ENCODE assay signal across 20 cellular contexts in the genomic region with DNA sequence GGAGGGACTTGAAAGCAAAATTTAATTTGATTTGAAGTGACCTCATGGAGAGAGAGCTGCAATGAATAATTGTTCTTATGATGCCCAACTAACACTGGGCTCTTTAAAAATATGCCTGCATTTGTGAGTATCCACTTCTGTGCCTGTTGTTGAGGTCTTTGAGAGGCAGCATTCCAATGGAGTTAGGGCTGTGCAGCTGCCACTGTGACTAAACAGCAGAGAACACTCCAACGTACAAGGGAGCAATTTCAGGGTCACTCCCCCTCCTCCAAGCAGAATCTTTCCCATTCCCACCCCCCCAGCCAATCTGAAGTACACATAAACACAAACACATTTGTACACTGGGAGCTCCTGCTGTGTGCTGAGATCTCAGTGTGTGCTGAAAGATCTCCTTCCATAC. TPM values are rescaled to one million over a fixed set of nuclear protein-coding genes. Genes with fewer than 3 reads are reported as not detected.
DNase-seq lines count a peak whose midpoint lies in the region; ATAC-seq, FAIRE-seq and TF ChIP-seq lines count a peak whose summit lies in the region.
"Had no signal": no experiment of that assay in that cellular context is flagged by ENCODE, and none has a peak within 500 bp of the region (broad histone marks: within the 10 kb centered on the region; RNA-seq: fewer than 3 reads in every experiment).

No MANE protein-coding gene starts in this region.

- H3K4me3 Mint-ChIP-seq in astrocyte (ENCODE audit: unreplicated experiment): peak overlapping the region; percentile 64
- H3K4me3 Mint-ChIP-seq: activated naive CD4-positive, alpha-beta T cell treated with anti-CD3 and anti-CD28 coated beads, Interleukin-2, amount 10 ng/mL, durations not matched to agents 7 days and 5 days had no signal

- no peaks in the 10 kb centered on the region for H3K9me2 ChIP-seq in Loucy (replicated peaks; ENCODE audit: low read depth, low read length)

- H3K36me3 Mint-ChIP-seq in astrocyte (ENCODE audit: low read depth, unreplicated experiment): peaks cover 1% of the 10 kb centered on the region
- H3K36me3 Mint-ChIP-seq: activated naive CD4-positive, alpha-beta T cell treated with anti-CD3 and anti-CD28 coated beads, Interleukin-2, amount 10 ng/mL, durations not matched to agents 7 days and 5 days had no signal

- H3K9ac ChIP-seq in Loucy (ENCODE audit: low read depth, low read length, poor library complexity, severe bottlenecking) (no peak overlapping the region), astrocyte (ENCODE audit: low read length) (no peak overlapping the region), smooth muscle cell (ENCODE audit: low read depth) (no peak overlapping the region), colonic mucosa (ENCODE audit: low read depth in 2 of 2, low read length in 2 of 2) (no peak overlapping the region)

- H3F3A ChIP-seq in Loucy (ENCODE audit: low read depth) (no peaks in the 10 kb centered on the region), smooth muscle cell (ENCODE audit: low read depth) (no peaks in the 10 kb centered on the region)

- H3K4me1 Mint-ChIP-seq in astrocyte (ENCODE audit: low read depth, unreplicated experiment): peaks cover 39% of the 10 kb centered on the region

- H3K4me1 ChIP-seq in Loucy (ENCODE audit: insufficient read depth, low read length, poor library complexity, severe bottlenecking) (peaks cover 18% of the 10 kb centered on the region), astrocyte (ENCODE audit: insufficient read depth, low read length) (peaks cover 14% of the 10 kb centered on the region), smooth muscle cell (ENCODE audit: low read depth) (no peaks in the 10 kb centered on the region), colonic mucosa (no peaks in the 10 kb centered on the region)
- H3K4me1 ChIP-seq: psoas muscle had no signal

- H3K36me3 ChIP-seq in Loucy (ENCODE audit: insufficient read depth, low read length): no peaks in the 10 kb centered on the region
- H3K36me3 ChIP-seq in astrocyte (ENCODE audit: insufficient read depth, low read length): no peaks in the 10 kb centered on the region
- no peaks in the 10 kb centered on the region for H3K36me3 ChIP-seq in smooth muscle cell (ENCODE audit: low read depth)
- no peaks in the 10 kb centered on the region for H3K36me3 ChIP-seq in H7 (replicated peaks; ENCODE audit: control insufficient read depth, insufficient read depth, low read length)
- H3K36me3 ChIP-seq in colonic mucosa: no peaks in the 10 kb centered on the region
- H3K36me3 ChIP-seq: esophagus squamous epithelium, transverse colon had no signal

- no peak overlapping the region for H3K4me3 ChIP-seq in Loucy (ENCODE audit: low read length, poor library complexity, severe bottlenecking)
- no peak overlapping the region for H3K4me3 ChIP-seq in astrocyte (ENCODE audit: insufficient read depth, low read depth, low read length)
- no peak overlapping the region for H3K4me3 ChIP-seq in smooth muscle cell
- no peak overlapping the region for H3K4me3 ChIP-seq in H7 (ENCODE audit: insufficient read depth, low read depth, low read length)
- H3K4me3 ChIP-seq in colonic mucosa: no peak overlapping the region
- H3K4me3 ChIP-seq: esophagus squamous epithelium, K562, mucosa of descending colon, psoas muscle, transverse colon had no signal

- peak overlapping the region; percentile 90 for H3K27ac Mint-ChIP-seq in astrocyte (ENCODE audit: unreplicated experiment)
- H3K27ac Mint-ChIP-seq: activated naive CD4-positive, alpha-beta T cell treated with anti-CD3 and anti-CD28 coated beads, Interleukin-2, amount 10 ng/mL, durations not matched to agents 7 days and 5 days had no signal

- H3K27ac ChIP-seq in astrocyte (ENCODE audit: low read depth, low read length) (no peak overlapping the region), smooth muscle cell (ENCODE audit: low read depth) (no peak overlapping the region), colonic mucosa (no peak overlapping the region)
- H3K27ac ChIP-seq: esophagus squamous epithelium, psoas muscle, transverse colon had no signal

- TF ChIP-seq CTCF in Loucy (conservative IDR thresholded peaks at IDR 0.05; ENCODE audit: low read length) (no peak), astrocyte (IDR thresholded peaks at IDR 0.05; ENCODE audit: insufficient read depth, low read depth, low read length) (no peak), smooth muscle cell (IDR thresholded peaks at IDR 0.05; ENCODE audit: borderline replicate concordance, insufficient read depth, poor library complexity, severe bottlenecking) (no peak), colonic mucosa (IDR thresholded peaks at IDR 0.05) (no peak)

- H2AFZ ChIP-seq in Loucy (ENCODE audit: low read length): 0 out of 2 replicates have a peak overlapping the region, but pooled peaks have one; percentile 52
- no peak overlapping the region for H2AFZ ChIP-seq in astrocyte (ENCODE audit: low read depth, low read length)
- no peak overlapping the region for H2AFZ ChIP-seq in smooth muscle cell (ENCODE audit: low read depth)

- FAIRE-seq in astrocyte (lab: Jason Lieb, UNC): no peak
- FAIRE-seq: K562 had no signal

- no peaks in the 10 kb centered on the region for H3K27me3 ChIP-seq in Loucy (ENCODE audit: insufficient read depth, low read length, poor library complexity, severe bottlenecking)
- no peaks in the 10 kb centered on the region for H3K27me3 ChIP-seq in astrocyte (ENCODE audit: insufficient read depth, low read length)
- H3K27me3 ChIP-seq in smooth muscle cell (ENCODE audit: low read depth): no peaks in the 10 kb centered on the region
- H3K27me3 ChIP-seq in H7 (ENCODE audit: control insufficient read depth, insufficient read depth, low read length): no peaks in the 10 kb centered on the region
- no peaks in the 10 kb centered on the region for H3K27me3 ChIP-seq in colonic mucosa
- H3K27me3 ChIP-seq: esophagus squamous epithelium, transverse colon had no signal

- H3K9me3 ChIP-seq in Loucy (ENCODE audit: insufficient read depth, low read depth, low read length): no peaks in the 10 kb centered on the region
- H3K9me3 ChIP-seq in astrocyte (ENCODE audit: insufficient read depth, low read depth, low read length): no peaks in the 10 kb centered on the region
- no peaks in the 10 kb centered on the region for H3K9me3 ChIP-seq in smooth muscle cell (replicated peaks; ENCODE audit: low read depth)
- H3K9me3 ChIP-seq in colonic mucosa: no peaks in the 10 kb centered on the region
- H3K9me3 ChIP-seq: esophagus squamous epithelium, mucosa of descending colon, psoas muscle, transverse colon had no signal

- peak; percentile 53 for DNase-seq in astrocyte (ENCODE audit: low read depth)
- DNase-seq in left kidney (ENCODE audit: low read depth, low spot score): peak; percentile 41
- no peak for DNase-seq in smooth muscle cell (lab: John Stamatoyannopoulos, UW; ENCODE audit: unreplicated experiment)
- no peak for DNase-seq in H7
- DNase-seq in colonic mucosa: no peak
- DNase-seq: activated CD4-positive, alpha-beta T cell treated with anti-CD3 and anti-CD28 coated beads for 1 hour; activated CD8-positive, alpha-beta memory T cell treated with anti-CD3 and anti-CD28 coated beads, Interleukin-2, amount 50 U/mL, for 4 hours; activated naive CD4-positive, alpha-beta T cell treated with anti-CD3 and anti-CD28 coated beads, Interleukin-2, amount 10 ng/mL, durations not matched to agents 7 days and 5 days; cerebellar nuclear complex; DMS79; esophagus squamous epithelium; mucosa of descending colon; NCI-H1436 treated with DMSO at 0.1 percent for 48 hours; NCI-H524 treated with DMSO at 0.1 percent for 48 hours; psoas muscle; T-helper 2 cell; transverse colon had no signal

- H4K20me1 ChIP-seq in Loucy (ENCODE audit: insufficient read depth, low read length, poor library complexity, severe bottlenecking) (no peaks in the 10 kb centered on the region), astrocyte (ENCODE audit: insufficient read depth, low read length) (no peaks in the 10 kb centered on the region), smooth muscle cell (ENCODE audit: low read depth) (no peaks in the 10 kb centered on the region)

- H3K79me2 ChIP-seq in Loucy (ENCODE audit: insufficient read depth, low read length) (no peaks in the 10 kb centered on the region), astrocyte (ENCODE audit: insufficient read depth, low read length) (no peaks in the 10 kb centered on the region), smooth muscle cell (ENCODE audit: low read depth) (no peaks in the 10 kb centered on the region)

- WGBS in smooth muscle cell (ENCODE audit: low lambda C conversion rate): 8% methylated on average over 1 of the region's 1 CpG

- ATAC-seq in GM18520 (IDR thresholded peaks at IDR 0.05; ENCODE audit: unreplicated experiment): no peak
- ATAC-seq: K562, mucosa of descending colon had no signal

- intact Hi-C loops in colonic mucosa (cut with DNase I): no loop called here

- no peaks in the 10 kb centered on the region for H3K27me3 Mint-ChIP-seq in astrocyte (ENCODE audit: low read depth, unreplicated experiment)

- H3K4me2 ChIP-seq in Loucy (ENCODE audit: low read depth, low read length, poor library complexity, severe bottlenecking): no peak overlapping the region
- peak overlapping the region; percentile 24 for H3K4me2 ChIP-seq in astrocyte (ENCODE audit: low read length)
- H3K4me2 ChIP-seq in smooth muscle cell: peak overlapping the region; percentile 13

- H3K9me3 Mint-ChIP-seq in astrocyte (ENCODE audit: unreplicated experiment): no peaks in the 10 kb centered on the region
- H3K9me3 Mint-ChIP-seq: activated naive CD4-positive, alpha-beta T cell treated with anti-CD3 and anti-CD28 coated beads, Interleukin-2, amount 10 ng/mL, durations not matched to agents 7 days and 5 days had no signal

RNA-seq across cellular contexts. Expression of a gene that starts 28.0 kb away (rescaled TPM):
- total RNA-seq in astrocyte (2.7 and 4.1 TPM in 2 replicates), smooth muscle cell (0.94 and 3.2 TPM in 2 replicates), colonic mucosa (1 to 10 TPM; 3.7 to 7.7 TPM)
- polyA plus RNA-seq in smooth muscle cell: 0.45 and 1.1 TPM in 2 replicates
- 3.7 and 4.3 TPM in 2 replicates for total RNA-seq in H7 (2014; rRNA removed; shearing (Covaris generic))
- polyA plus RNA-seq: K562 had no signal

Comparison
In these comparisons a context has a peak if more than half of its experiments do, and no peak if none do; other contexts are left out.
1. DNase-seq: peak in astrocyte (single experiment) and left kidney (single experiment); none in smooth muscle cell (single experiment), H7 (single experiment) and colonic mucosa (single experiment).